23 cellular contexts compared by ENCODE assay signal in the genomic region with DNA sequence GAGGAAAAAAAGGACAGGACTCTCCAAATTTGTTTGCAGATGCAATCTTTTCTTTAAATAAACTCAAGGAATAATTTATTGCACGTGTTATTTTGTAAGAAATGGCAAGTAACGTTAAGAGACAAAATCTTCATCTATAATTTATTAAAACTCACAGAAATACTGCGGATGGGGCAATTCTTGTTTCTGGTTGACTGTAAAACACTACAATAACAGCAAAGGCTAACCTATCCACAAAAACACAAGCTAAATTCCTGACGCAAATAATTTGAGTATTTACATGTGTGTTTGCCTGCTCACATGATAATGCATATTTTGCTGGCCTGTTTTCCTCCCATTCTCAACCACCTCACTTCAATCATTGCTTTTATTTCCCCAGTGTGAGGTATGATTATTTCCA.
DNase-seq lines count a peak whose midpoint lies in the region; ATAC-seq and TF ChIP-seq lines count a peak whose summit lies in the region.
"Had no signal": no experiment of that assay in that cellular context is flagged by ENCODE, and none has a peak within 500 bp of the region (broad histone marks: within the 10 kb centered on the region; RNA-seq: fewer than 3 reads in every experiment).

No MANE protein-coding gene starts in this region.

- no peaks in the 10 kb centered on the region for H3K27me3 Mint-ChIP-seq in mesothelial cell of epicardium (ENCODE audit: low read depth)

- H3K4me1 Mint-ChIP-seq in mesothelial cell of epicardium, result peaks cover 40% of the 10 kb centered on the region

- H3K27ac ChIP-seq in HUES6 (ENCODE audit: low read depth, low read length), result no peak overlapping the region
- H3K27ac ChIP-seq in skeletal muscle tissue (ENCODE audit: low read depth, low read length), result no peak overlapping the region

- H3K9me3 ChIP-seq in HUES6 (ENCODE audit: control insufficient read depth, insufficient read depth, low read depth, low read length) (no peaks in the 10 kb centered on the region), skeletal muscle tissue (ENCODE audit: control insufficient read depth in 3 of 3, low read length in 3 of 3) (no peaks in the 10 kb centered on the region)

- H3K27me3 ChIP-seq in HUES6 (ENCODE audit: control insufficient read depth, insufficient read depth, low read length) (no peaks in the 10 kb centered on the region), skeletal muscle tissue (ENCODE audit: control insufficient read depth in 3 of 3, insufficient read depth in 3 of 3, low read length in 3 of 3) (no peaks in the 10 kb centered on the region)

- H3K4me3 ChIP-seq in HUES6 (ENCODE audit: low read depth, low read length) (peak overlapping the region; percentile 3; the same call in 1 of the 2 replicates), choroid plexus epithelial cell (ENCODE audit: low read depth, low read length) (peak overlapping the region; percentile 15), skeletal muscle tissue (ENCODE audit: low read length in 3 of 3) (peak overlapping the region in 2 of 3 donors; percentile 17 to 69)
- H3K4me3 ChIP-seq: GM12878 had no signal

- ATAC-seq in HG03175 (IDR thresholded peaks at IDR 0.05; ENCODE audit: unreplicated experiment), result no peak
- no peak for ATAC-seq in GM21360 (IDR thresholded peaks at IDR 0.05; ENCODE audit: unreplicated experiment)
- ATAC-seq: activated CD8-positive, alpha-beta memory T cell treated with anti-CD3 and anti-CD28 coated beads, Interleukin-2, amount 10 ng/mL, durations not matched to agents 7 days and 5 days; GM12878 had no signal

- no peak for TF ChIP-seq CTCF in choroid plexus epithelial cell (conservative IDR thresholded peaks at IDR 0.05; ENCODE audit: low read depth, low read length)
- no peak for TF ChIP-seq CTCF in mesothelial cell of epicardium (IDR thresholded peaks at IDR 0.05; ENCODE audit: unreplicated experiment)

- no peaks in the 10 kb centered on the region for H3K9me3 Mint-ChIP-seq in mesothelial cell of epicardium
- H3K9me3 Mint-ChIP-seq: naive B cell; T-helper 1 cell treated with Interleukin-12 subunit alpha and Interleukin-12 subunit beta and Interleukin-4 antibody, amounts not matched to agents 30 μg/mL and 1 μg/mL, for 36 hours had no signal

- no peaks in the 10 kb centered on the region for H3K36me3 Mint-ChIP-seq in mesothelial cell of epicardium
- H3K36me3 Mint-ChIP-seq: activated CD8-positive, alpha-beta memory T cell treated with anti-CD3 and anti-CD28 coated beads, Interleukin-2, amount 10 ng/mL, durations not matched to agents 7 days and 5 days; naive B cell had no signal

- peak overlapping the region; percentile 57 for H3K4me3 Mint-ChIP-seq in mesothelial cell of epicardium
- H3K4me3 Mint-ChIP-seq: activated CD8-positive, alpha-beta memory T cell treated with anti-CD3 and anti-CD28 coated beads, Interleukin-2, amount 10 ng/mL, durations not matched to agents 7 days and 5 days; T-helper 1 cell treated with Interleukin-12 subunit alpha and Interleukin-12 subunit beta and Interleukin-4 antibody, amounts not matched to agents 30 μg/mL and 1 μg/mL, for 36 hours had no signal

- H3K36me3 ChIP-seq in HUES6 (ENCODE audit: control insufficient read depth, insufficient read depth, low read length) (no peaks in the 10 kb centered on the region), skeletal muscle tissue (ENCODE audit: control insufficient read depth in 3 of 3, insufficient read depth in 3 of 3, low read length in 3 of 3) (no peaks in the 10 kb centered on the region)

- peaks cover 8% of the 10 kb centered on the region for H3K4me1 ChIP-seq in HUES6 (ENCODE audit: control insufficient read depth, insufficient read depth, low read length)
- peaks cover 14 to 15% (median 15%) of the 10 kb centered on the region in 3 donors for H3K4me1 ChIP-seq in skeletal muscle tissue (ENCODE audit: control insufficient read depth in 3 of 3, insufficient read depth in 3 of 3, low read length in 3 of 3)

- peak overlapping the region; percentile 61 for H3K27ac Mint-ChIP-seq in mesothelial cell of epicardium
- H3K27ac Mint-ChIP-seq: activated CD8-positive, alpha-beta memory T cell treated with anti-CD3 and anti-CD28 coated beads, Interleukin-2, amount 10 ng/mL, durations not matched to agents 7 days and 5 days; naive B cell; T-helper 1 cell treated with Interleukin-12 subunit alpha and Interleukin-12 subunit beta and Interleukin-4 antibody, amounts not matched to agents 30 μg/mL and 1 μg/mL, for 36 hours had no signal

- no peak overlapping the region for H3K9ac ChIP-seq in HUES6 (ENCODE audit: low read length)
- no peak overlapping the region for H3K9ac ChIP-seq in skeletal muscle tissue (ENCODE audit: low read depth in 1 of 3, low read length in 3 of 3)

- DNase-seq in choroid plexus epithelial cell (ENCODE audit: low read depth) (no peak), mesothelial cell of epicardium (ENCODE audit: low spot score in 2 of 2, unreplicated experiment in 2 of 2) (no peak), NCI-H1105 treated with DMSO at 0.1 percent for 48 hours (lab: John Stamatoyannopoulos, UW) (no peak), NCI-H128 (lab: John Stamatoyannopoulos, UW; ENCODE audit: unreplicated experiment) (no peak)
- DNase-seq: activated CD8-positive, alpha-beta memory T cell treated with anti-CD3 and anti-CD28 coated beads, Interleukin-2, amount 10 ng/mL, durations not matched to agents 7 days and 5 days; activated effector memory CD4-positive, alpha-beta T cell treated with anti-CD3 and anti-CD28 coated beads, Interleukin-2, amount 50 U/mL, for 16 hours; aorta; Calu3; cortex of kidney; hippocampal formation; KG1; naive B cell; NCI-H1092 treated with DMSO at 0.1 percent for 48 hours; NCI-H226; NK-92 treated with Interleukin-12 subunit alpha and Interleukin-12 subunit beta, amount 100 ng/mL, for 24 hours; retina; SHP77 had no signal
